Comparison of ENCODE assay signal across 12 cellular contexts in genomic region chr1:234985531-234986294, GRCh38.
DNase-seq lines count a peak whose midpoint lies in the region; ATAC-seq and TF ChIP-seq lines count a peak whose summit lies in the region.
"Had no signal": no experiment of that assay in that cellular context is flagged by ENCODE, and none has a peak within 500 bp of the region (broad histone marks: within the 10 kb centered on the region; RNA-seq: fewer than 3 reads in every experiment).

No MANE protein-coding gene starts in this region.

- peaks cover 83% of the 10 kb centered on the region for H3K4me1 Mint-ChIP-seq in osteocyte (ENCODE audit: unreplicated experiment)

- in situ Hi-C loops in KBM-7 (cut with MboI; ENCODE audit: low pct_unique_long_range_greater_than_20kb, low sequenced_read_pairs) = no loop called here

- H3K4me1 ChIP-seq in heart right ventricle = peaks cover 22 to 85% (median 58%) of the 10 kb centered on the region in 9 donors
- peaks cover 65% of the 10 kb centered on the region for H3K4me1 ChIP-seq in upper lobe of right lung

- no peaks in the 10 kb centered on the region for H3K27me3 Mint-ChIP-seq in osteocyte (ENCODE audit: unreplicated experiment)
- H3K27me3 Mint-ChIP-seq: B cell had no signal

- H3K36me3 ChIP-seq in heart right ventricle (no peaks in the 10 kb centered on the region), upper lobe of right lung (no peaks in the 10 kb centered on the region)

- TF ChIP-seq CTCF in heart right ventricle (IDR thresholded peaks at IDR 0.05) (no peak), dorsolateral prefrontal cortex (IDR thresholded peaks at IDR 0.05 in 54 of 56, conservative IDR thresholded peaks at IDR 0.05 in 2 of 56; ENCODE audit: low read depth in 1 of 56, partially characterized antibody in 56 of 56) (no peak), osteocyte (IDR thresholded peaks at IDR 0.05) (no peak), upper lobe of right lung (IDR thresholded peaks at IDR 0.05) (no peak)

- H3K9me3 ChIP-seq in heart right ventricle (no peaks in the 10 kb centered on the region), upper lobe of right lung (no peaks in the 10 kb centered on the region)

- H3K27ac Mint-ChIP-seq in osteocyte (ENCODE audit: unreplicated experiment) = peak overlapping the region; percentile 99

- no peak overlapping the region for H3K4me3 Mint-ChIP-seq in osteocyte (ENCODE audit: unreplicated experiment)
- H3K4me3 Mint-ChIP-seq: B cell had no signal

- H3K9me3 Mint-ChIP-seq in osteocyte (ENCODE audit: unreplicated experiment) = peaks cover 4% of the 10 kb centered on the region

- H3K36me3 Mint-ChIP-seq in osteocyte (ENCODE audit: unreplicated experiment) = peaks cover 3% of the 10 kb centered on the region

- ATAC-seq in heart right ventricle = no peak
- no peak for ATAC-seq in upper lobe of right lung
- ATAC-seq in HG03159 (IDR thresholded peaks at IDR 0.05; ENCODE audit: unreplicated experiment) = no peak
- ATAC-seq: foreskin keratinocyte had no signal

- H3K27me3 ChIP-seq in heart right ventricle (no peaks in the 10 kb centered on the region), dorsolateral prefrontal cortex (no peaks in the 10 kb centered on the region), upper lobe of right lung (no peaks in the 10 kb centered on the region)
- H3K27me3 ChIP-seq: foreskin keratinocyte had no signal

- 93 to 94% methylated on average over 10 of the region's 10 CpGs for WGBS in heart right ventricle, 2 donors

- H3K27ac ChIP-seq in heart right ventricle (peak overlapping the region; percentile 32 to 98 (median 82)), dorsolateral prefrontal cortex (peak overlapping the region in 44 of 59 donors; percentile 3 to 91 (median 64)), upper lobe of right lung (peak overlapping the region; percentile 91)

- intact Hi-C loops in heart right ventricle (cut with DNase I) (loop anchor here in 5 of 10 donors (2.0 to 10.0 kb wide), 7 partner anchors 63 to 453 kb away; no protein-coding TSS in a partner anchor), cardiac septum (cut with DNase I) (no loop called here), dorsolateral prefrontal cortex (cut with DNase I) (no loop called here), upper lobe of right lung (cut with DNase I) (no loop called here)

- DNase-seq in heart right ventricle = no peak
- DNase-seq in cardiac septum (ENCODE audit: low spot score) = no peak
- no peak for DNase-seq in dorsolateral prefrontal cortex
- DNase-seq in osteocyte (ENCODE audit: extremely low spot score, unreplicated experiment) = no peak
- no peak for DNase-seq in upper lobe of right lung
- no peak for DNase-seq in mucosa of gallbladder (ENCODE audit: low spot score)
- DNase-seq in KBM-7 = no peak
- DNase-seq: foreskin keratinocyte, NCI-H2081, T1000 had no signal

- no peak overlapping the region for H3K4me3 ChIP-seq in heart right ventricle
- H3K4me3 ChIP-seq in dorsolateral prefrontal cortex = no peak overlapping the region
- H3K4me3 ChIP-seq in upper lobe of right lung = no peak overlapping the region
